6 cellular contexts compared by ENCODE assay signal in the genomic region with DNA sequence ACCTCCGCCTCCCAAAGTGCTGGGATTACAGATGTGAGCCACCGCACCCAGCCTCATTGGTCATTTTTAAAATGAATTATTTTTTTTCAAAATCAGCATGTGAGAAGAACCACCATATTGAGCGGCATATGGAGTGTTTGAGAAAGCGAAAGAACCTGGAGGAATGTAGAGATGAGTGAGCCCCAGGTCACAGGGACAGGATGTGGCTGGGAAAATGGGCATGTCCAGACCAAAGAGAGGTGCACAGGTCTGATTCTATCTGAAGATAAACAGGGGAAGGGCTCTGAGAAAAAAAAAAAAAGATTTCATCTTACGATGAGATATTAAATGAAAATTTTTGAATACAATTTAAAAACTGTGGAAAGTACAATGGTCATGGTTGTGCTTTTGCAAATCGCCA. TPM values are rescaled to one million over a fixed set of nuclear protein-coding genes. Genes with fewer than 3 reads are reported as not detected.
"Had no signal": no experiment of that assay in that cellular context is flagged by ENCODE, and none has a peak within 500 bp of the region (broad histone marks: within the 10 kb centered on the region; RNA-seq: fewer than 3 reads in every experiment).

No MANE protein-coding gene starts in this region.

RNA-seq across cellular contexts. Expression of a gene that starts 2.0 kb away (rescaled TPM):
- total RNA-seq: cardiac muscle cell, fibroblast of lung had no signal
- polyA plus RNA-seq: cardiac muscle cell, fibroblast of lung, SK-N-SH had no signal

RNA-seq across cellular contexts. Expression of a gene that starts 23.8 kb away (rescaled TPM):
- total RNA-seq: cardiac muscle cell; fibroblast of lung; heart left ventricle; Right ventricle myocardium superior; T-helper 1 cell treated with Interleukin-12 subunit alpha and Interleukin-12 subunit beta and Interleukin-4 antibody, amounts not matched to agents 30 ng/mL and 1 ng/mL, for 36 hours had no signal
- polyA plus RNA-seq: cardiac muscle cell, fibroblast of lung, heart left ventricle, SK-N-SH had no signal

RNA-seq across cellular contexts. Expression of a gene that starts 49.8 kb away (rescaled TPM):
- total RNA-seq: cardiac muscle cell; fibroblast of lung; T-helper 1 cell treated with Interleukin-12 subunit alpha and Interleukin-12 subunit beta and Interleukin-4 antibody, amounts not matched to agents 30 ng/mL and 1 ng/mL, for 36 hours had no signal
- polyA plus RNA-seq: cardiac muscle cell, fibroblast of lung, SK-N-SH had no signal

RNA-seq across cellular contexts. Expression of a gene that starts 52.5 kb away (rescaled TPM):
- total RNA-seq: cardiac muscle cell, fibroblast of lung had no signal
- polyA plus RNA-seq: fibroblast of lung had no signal
